ENCODE assay signal across 1 cellular context in genomic region chr10:96846926-96847325, GRCh38.
TF ChIP-seq lines count a peak whose summit lies in the region.

No MANE protein-coding gene starts in this region.

TF ChIP-seq in GM23338, 12 proteins besides CTCF, POLR2A, EP300 and RAD21 (continued from another document):
- no peak for TF ChIP-seq ZNF462 (CRISPR knock-in tag; IDR thresholded peaks at IDR 0.05)
